Comparison of ENCODE assay signal across 21 cellular contexts in genomic region chr2:232318175-232318855, GRCh38.
A peak's percentile ranks its signal among the peaks of the same experiment; 100 is the strongest.
DNase-seq lines count a peak whose midpoint lies in the region; ATAC-seq lines count a peak whose summit lies in the region.
"Had no signal": no experiment of that assay in that cellular context is flagged by ENCODE, and none has a peak within 500 bp of the region (broad histone marks: within the 10 kb centered on the region; RNA-seq: fewer than 3 reads in every experiment).

No MANE protein-coding gene starts in this region.

- H3K27me3 Mint-ChIP-seq in T-helper 2 cell treated with Interferon-gamma antibody and Interleukin-4, amounts not matched to agents 5 μg/mL and 100 μg/mL, for 36 hours (ENCODE audit: low read depth), result no peaks in the 10 kb centered on the region
- no peaks in the 10 kb centered on the region for H3K27me3 Mint-ChIP-seq in stimulated activated naive CD8-positive, alpha-beta T cell treated with anti-CD3 and anti-CD28 coated beads, Interleukin-15, amount 100 ng/mL, for 72 hours
- H3K27me3 Mint-ChIP-seq: activated B cell treated with CpG ODN at 0.5 μM for 24 hours; stimulated activated memory B cell treated with anti-CD40 and anti-IgM and Interleukin-4, amounts not matched to agents 10 μg/mL and 1 μg/mL and 100 μg/mL, for 72 hours had no signal

- peak overlapping the region; percentile 57 for H3K27ac Mint-ChIP-seq in T-helper 2 cell treated with Interferon-gamma antibody and Interleukin-4, amounts not matched to agents 5 μg/mL and 100 μg/mL, for 36 hours
- peak overlapping the region in 1 of 2 donors; percentile 73 for H3K27ac Mint-ChIP-seq in stimulated activated naive CD8-positive, alpha-beta T cell treated with anti-CD3 and anti-CD28 coated beads, Interleukin-15, amount 100 ng/mL, for 72 hours
- H3K27ac Mint-ChIP-seq: activated B cell treated with CpG ODN at 0.5 μM for 24 hours; HFFc6; stimulated activated memory B cell treated with anti-CD40 and anti-IgM and Interleukin-4, amounts not matched to agents 10 μg/mL and 1 μg/mL and 100 μg/mL, for 72 hours had no signal

- H3K4me1 Mint-ChIP-seq in T-helper 2 cell treated with Interferon-gamma antibody and Interleukin-4, amounts not matched to agents 5 μg/mL and 100 μg/mL, for 36 hours (ENCODE audit: low read depth), result peaks cover 71% of the 10 kb centered on the region
- H3K4me1 Mint-ChIP-seq in stimulated activated naive CD8-positive, alpha-beta T cell treated with anti-CD3 and anti-CD28 coated beads, Interleukin-15, amount 100 ng/mL, for 72 hours, result peaks cover 98% of the 10 kb centered on the region

- DNase-seq in T-helper 2 cell treated with Interferon-gamma antibody and Interleukin-4, amounts not matched to agents 5 μg/mL and 100 μg/mL, for 36 hours (ENCODE audit: low spot score), result no peak
- no peak for DNase-seq in T-helper 2 cell
- DNase-seq in stimulated activated naive CD8-positive, alpha-beta T cell treated with anti-CD3 and anti-CD28 coated beads, Interleukin-15, amount 100 ng/mL, for 72 hours, result no peak
- no peak for DNase-seq in stimulated activated naive CD8-positive, alpha-beta T cell treated with anti-CD3 and anti-CD28 coated beads, Interleukin-15, Interleukin-2, amounts not matched to agents 100 U/mL and 50 U/mL, for 24 hours
- peak; percentile 32 for DNase-seq in islet precursor cell
- no peak for DNase-seq in NCI-H1092 (lab: John Stamatoyannopoulos, UW)
- no peak for DNase-seq in germinal center (ENCODE audit: low spot score)
- DNase-seq: activated B cell treated with CpG ODN at 0.5 μM for 24 hours; activated effector memory CD4-positive, alpha-beta T cell treated with anti-CD3 and anti-CD28 coated beads, Interleukin-2, amount 50 U/mL, for 16 hours; caudate nucleus; HFFc6; left ventricle myocardium superior; midbrain; MM.1S; NCI-H146; NCI-H2171; NCI-H526 had no signal

- peaks cover 12% of the 10 kb centered on the region for H3K36me3 Mint-ChIP-seq in T-helper 2 cell treated with Interferon-gamma antibody and Interleukin-4, amounts not matched to agents 5 μg/mL and 100 μg/mL, for 36 hours (ENCODE audit: low read depth)

- no peak overlapping the region for H3K4me3 Mint-ChIP-seq in T-helper 2 cell treated with Interferon-gamma antibody and Interleukin-4, amounts not matched to agents 5 μg/mL and 100 μg/mL, for 36 hours
- H3K4me3 Mint-ChIP-seq in stimulated activated naive CD8-positive, alpha-beta T cell treated with anti-CD3 and anti-CD28 coated beads, Interleukin-15, amount 100 ng/mL, for 72 hours, result peak overlapping the region; percentile 67 to 77
- H3K4me3 Mint-ChIP-seq: activated B cell treated with CpG ODN at 0.5 μM for 24 hours; HFFc6; stimulated activated memory B cell treated with anti-CD40 and anti-IgM and Interleukin-4, amounts not matched to agents 10 μg/mL and 1 μg/mL and 100 μg/mL, for 72 hours had no signal

- ATAC-seq in stimulated activated naive CD8-positive, alpha-beta T cell treated with anti-CD3 and anti-CD28 coated beads, Interleukin-15, amount 100 ng/mL, for 72 hours, result no peak
- ATAC-seq in stimulated activated naive CD8-positive, alpha-beta T cell treated with anti-CD3 and anti-CD28 coated beads, Interleukin-15, Interleukin-2, amounts not matched to agents 100 U/mL and 50 U/mL, for 24 hours, result no peak
- ATAC-seq in esophagus mucosa, result no peak
- ATAC-seq: heart left ventricle; K562; left ventricle myocardium superior; stimulated activated memory B cell treated with anti-CD40 and anti-IgM and Interleukin-4, amounts not matched to agents 10 μg/mL and 1 μg/mL and 100 μg/mL, for 72 hours had no signal

- H3K9me3 Mint-ChIP-seq in T-helper 2 cell treated with Interferon-gamma antibody and Interleukin-4, amounts not matched to agents 5 μg/mL and 100 μg/mL, for 36 hours, result peaks cover 8% of the 10 kb centered on the region
- H3K9me3 Mint-ChIP-seq in stimulated activated naive CD8-positive, alpha-beta T cell treated with anti-CD3 and anti-CD28 coated beads, Interleukin-15, amount 100 ng/mL, for 72 hours, result peaks cover 5 to 6% of the 10 kb centered on the region in 2 donors
